ENCODE assay signal across 8 cellular contexts in the genomic region with DNA sequence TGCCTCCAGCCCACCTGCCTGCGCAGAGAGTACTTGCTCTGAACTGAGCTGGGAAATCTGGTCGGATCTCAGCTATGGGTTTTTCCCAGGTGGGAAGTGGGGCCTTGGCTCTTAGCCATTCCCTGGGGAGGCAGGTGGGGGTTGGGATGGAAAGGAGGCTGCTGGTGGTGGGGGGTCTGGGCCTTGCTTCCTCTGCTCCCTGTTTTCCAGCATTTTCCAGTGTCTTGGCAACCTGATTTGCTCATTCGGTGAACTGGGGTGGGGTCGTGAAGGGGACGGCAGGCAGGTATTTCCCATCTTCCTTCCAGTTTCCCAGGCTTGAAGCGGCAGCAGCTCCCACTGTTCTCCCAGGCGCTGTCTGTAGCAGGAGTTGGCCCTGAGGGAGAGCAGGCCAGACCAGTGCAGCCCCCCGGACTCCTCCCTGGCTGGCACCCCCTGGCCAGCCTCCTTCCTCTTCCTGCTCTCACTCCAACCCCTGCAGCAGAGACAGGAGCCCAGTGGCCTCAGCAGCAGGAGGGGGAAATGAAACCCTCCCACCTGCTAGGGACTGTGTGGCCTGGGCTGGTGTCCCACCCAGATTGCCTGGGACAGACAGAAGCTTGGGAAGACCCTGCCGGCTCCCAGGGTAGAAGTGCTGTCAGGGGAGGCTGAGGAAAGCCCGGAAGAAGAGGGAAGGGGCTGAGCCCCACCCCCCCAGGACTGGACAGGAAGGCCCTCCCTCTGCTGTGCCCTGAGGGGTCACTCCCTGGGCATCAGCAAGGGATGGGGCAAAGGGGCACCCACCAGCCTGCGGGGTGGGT. TPM values are rescaled to one million over a fixed set of nuclear protein-coding genes. Genes with fewer than 3 reads are reported as not detected.
DNase-seq lines count a peak whose midpoint lies in the region; ATAC-seq, FAIRE-seq and TF ChIP-seq lines count a peak whose summit lies in the region.

No MANE protein-coding gene starts in this region.

- no peak for ATAC-seq in activated CD8-positive, alpha-beta memory T cell treated with anti-CD3 and anti-CD28 coated beads, Interleukin-2, amount 10 ng/mL, durations not matched to agents 7 days and 5 days
- no peak for ATAC-seq in activated CD8-positive, alpha-beta T cell treated with anti-CD3 and anti-CD28 coated beads, Interleukin-2, amount 10 ng/mL, durations not matched to agents 7 days and 5 days
- ATAC-seq in HepG2 (no peak), thoracic aorta (ENCODE audit: insufficient number of reproducible peaks, low FRiP score, low read depth) (no peak), GM18870 (IDR thresholded peaks at IDR 0.05; ENCODE audit: unreplicated experiment) (no peak), GM21619 (IDR thresholded peaks at IDR 0.05; ENCODE audit: unreplicated experiment) (no peak)

- peaks cover 72% of the 10 kb centered on the region for H3K79me2 ChIP-seq in HepG2 (ENCODE audit: insufficient read depth, low read length)

- no peak overlapping the region for H2AFZ ChIP-seq in HepG2 (ENCODE audit: low read length)

- peaks cover 86% of the 10 kb centered on the region for H3K4me1 Mint-ChIP-seq in activated CD8-positive, alpha-beta memory T cell treated with anti-CD3 and anti-CD28 coated beads, Interleukin-2, amount 10 ng/mL, durations not matched to agents 7 days and 5 days
- peaks cover 85% of the 10 kb centered on the region for H3K4me1 Mint-ChIP-seq in activated CD8-positive, alpha-beta T cell treated with anti-CD3 and anti-CD28 coated beads, Interleukin-2, amount 10 ng/mL, durations not matched to agents 7 days and 5 days (ENCODE audit: low read depth)

- TF ChIP-seq EP300 in HepG2 (IDR thresholded peaks at IDR 0.05; ENCODE audit: low read depth in 2 of 2, low read length in 2 of 2) (no peak), HepG2 (CRISPR knock-in tag; IDR thresholded peaks at IDR 0.05; ENCODE audit: borderline replicate concordance) (no peak)

- H3K36me3 Mint-ChIP-seq in activated CD8-positive, alpha-beta memory T cell treated with anti-CD3 and anti-CD28 coated beads, Interleukin-2, amount 10 ng/mL, durations not matched to agents 7 days and 5 days, result peaks cover 33% of the 10 kb centered on the region
- peaks cover 50% of the 10 kb centered on the region for H3K36me3 Mint-ChIP-seq in activated CD8-positive, alpha-beta T cell treated with anti-CD3 and anti-CD28 coated beads, Interleukin-2, amount 10 ng/mL, durations not matched to agents 7 days and 5 days (ENCODE audit: low read depth)

- POLR2A ChIA-PET in activated CD8-positive, alpha-beta T cell treated with anti-CD3 and anti-CD28 coated beads, Interleukin-2, amount 10 ng/mL, durations not matched to agents 7 days and 5 days (lab: Charles Lee), result interaction anchor here (1.0 to 3.0 kb wide), 3 partner anchors 10 to 148 kb away, joined by 3 to 49 read pairs (median 3); a partner anchor contains a TSS
- POLR2A ChIA-PET in HepG2 (lab: Yijun Ruan, JAX), result interaction anchor here (0.6 to 1.5 kb wide), 6 partner anchors 9 to 19 kb away, joined by 3 to 8 read pairs (median 3); no protein-coding TSS in a partner anchor

- H3K27ac Mint-ChIP-seq in activated CD8-positive, alpha-beta memory T cell treated with anti-CD3 and anti-CD28 coated beads, Interleukin-2, amount 10 ng/mL, durations not matched to agents 7 days and 5 days, result peak overlapping the region; percentile 93
- peak overlapping the region; percentile 92 for H3K27ac Mint-ChIP-seq in activated CD8-positive, alpha-beta T cell treated with anti-CD3 and anti-CD28 coated beads, Interleukin-2, amount 10 ng/mL, durations not matched to agents 7 days and 5 days

- no peaks in the 10 kb centered on the region for H3K27me3 Mint-ChIP-seq in activated CD8-positive, alpha-beta memory T cell treated with anti-CD3 and anti-CD28 coated beads, Interleukin-2, amount 10 ng/mL, durations not matched to agents 7 days and 5 days
- no peaks in the 10 kb centered on the region for H3K27me3 Mint-ChIP-seq in activated CD8-positive, alpha-beta T cell treated with anti-CD3 and anti-CD28 coated beads, Interleukin-2, amount 10 ng/mL, durations not matched to agents 7 days and 5 days (ENCODE audit: low read depth)

- CTCF ChIA-PET in activated CD8-positive, alpha-beta memory T cell treated with anti-CD3 and anti-CD28 coated beads, Interleukin-2, amount 10 ng/mL, durations not matched to agents 7 days and 5 days (lab: Charles Lee), result interaction anchor here (0.6 to 3.4 kb wide), 7 partner anchors 8 to 63 kb away, joined by 3 to 16 read pairs (median 3); no protein-coding TSS in a partner anchor
- CTCF ChIA-PET in activated CD8-positive, alpha-beta T cell treated with anti-CD3 and anti-CD28 coated beads, Interleukin-2, amount 10 ng/mL, durations not matched to agents 7 days and 5 days (lab: Charles Lee), result interaction anchor here (1.4 to 3.7 kb wide), 7 partner anchors 9 to 64 kb away, joined by 3 to 28 read pairs (median 5); a partner anchor contains a TSS
- CTCF ChIA-PET in HepG2 (lab: Yijun Ruan, JAX; ENCODE audit: low intra/inter-chr PET ratio, low total read pairs), result no interaction called here

- in situ Hi-C loops in HepG2 (cut with HindIII; ENCODE audit: extremely low pct_ligation_motif_present, low pct_unique_long_range_greater_than_20kb), result no loop called here

- TF ChIP-seq RAD21 in HepG2 (CRISPR knock-in tag; IDR thresholded peaks at IDR 0.05), result no peak

- H3K4me1 ChIP-seq in HepG2 (ENCODE audit: insufficient read depth, low read length), result peaks cover 44% of the 10 kb centered on the region
- peaks cover 44 to 73% of the 10 kb centered on the region in 2 donors for H3K4me1 ChIP-seq in thoracic aorta (ENCODE audit: control insufficient read depth in 1 of 2, low read depth in 2 of 2)

- H3K27ac ChIP-seq in HepG2 (ENCODE audit: extremely low read length, insufficient read depth, low read length) (no peak overlapping the region), thoracic aorta (peak overlapping the region; percentile 12 to 37)

- no peak for DNase-seq in activated CD8-positive, alpha-beta memory T cell treated with anti-CD3 and anti-CD28 coated beads, Interleukin-2, amount 10 ng/mL, durations not matched to agents 7 days and 5 days
- no peak for DNase-seq in activated CD8-positive, alpha-beta memory T cell treated with anti-CD3 and anti-CD28 coated beads, Interleukin-2, amount 50 U/mL, for 4 hours
- DNase-seq in activated CD8-positive, alpha-beta T cell treated with anti-CD3 and anti-CD28 coated beads, Interleukin-2, amount 10 ng/mL, durations not matched to agents 7 days and 5 days, result no peak
- DNase-seq in HepG2 (ENCODE audit: low spot score) (no peak), thoracic aorta (ENCODE audit: low spot score) (no peak), NCI-H82 (lab: John Stamatoyannopoulos, UW) (no peak)

- H3K27me3 ChIP-seq in HepG2 (ENCODE audit: control insufficient read depth in 1 of 2, insufficient read depth in 2 of 2, low read length in 2 of 2) (no peaks in the 10 kb centered on the region), thoracic aorta (replicated peaks; ENCODE audit: insufficient read depth) (no peaks in the 10 kb centered on the region)

- H3K9ac ChIP-seq in HepG2 (ENCODE audit: insufficient read depth, low read depth, low read length), result no peak overlapping the region

- H3K36me3 ChIP-seq in HepG2 (replicated peaks in 1 of 2; ENCODE audit: control insufficient read depth in 1 of 2, insufficient read depth in 2 of 2, low read length in 2 of 2) (peaks cover 47 to 72% of the 10 kb centered on the region in 2 experiments), thoracic aorta (peaks cover 33% of the 10 kb centered on the region)

- H3K9me3 ChIP-seq in HepG2 (ENCODE audit: low read length), result no peaks in the 10 kb centered on the region
- no peaks in the 10 kb centered on the region for H3K9me3 ChIP-seq in thoracic aorta

- WGBS in HepG2 (ENCODE audit: low lambda C conversion rate), result 97% methylated on average over 8 of the region's 11 CpGs

- TF ChIP-seq POLR2A in HepG2 (IDR thresholded peaks at IDR 0.05; ENCODE audit: insufficient read depth in 1 of 2, low read depth in 2 of 2, low read length in 2 of 2), result no peak

- H4K20me1 ChIP-seq in HepG2 (ENCODE audit: insufficient read depth, low read length), result peaks cover 90% of the 10 kb centered on the region

- no peak overlapping the region for H3K4me3 ChIP-seq in HepG2 (replicated peaks in 1 of 3; ENCODE audit: insufficient read depth in 1 of 3, low read depth in 2 of 3, low read length in 3 of 3)
- H3K4me3 ChIP-seq in thoracic aorta, result no peak overlapping the region

- H3K4me3 Mint-ChIP-seq in activated CD8-positive, alpha-beta memory T cell treated with anti-CD3 and anti-CD28 coated beads, Interleukin-2, amount 10 ng/mL, durations not matched to agents 7 days and 5 days, result peak overlapping the region; percentile 54
- H3K4me3 Mint-ChIP-seq in activated CD8-positive, alpha-beta T cell treated with anti-CD3 and anti-CD28 coated beads, Interleukin-2, amount 10 ng/mL, durations not matched to agents 7 days and 5 days, result peak overlapping the region; percentile 65

- BruUV-seq in HepG2 (replicated peaks; lab: Mats Ljungman, UMichigan), result no TSS peak

- intact Hi-C loops in HepG2 (cut with micrococcal nuclease; ENCODE audit: unreplicated experiment), result no loop called here

- TF ChIP-seq CTCF in HepG2 (CRISPR knock-in tag; IDR thresholded peaks at IDR 0.05) (no peak), thoracic aorta (IDR thresholded peaks at IDR 0.05) (no peak)

- no peaks in the 10 kb centered on the region for H3K9me3 Mint-ChIP-seq in activated CD8-positive, alpha-beta memory T cell treated with anti-CD3 and anti-CD28 coated beads, Interleukin-2, amount 10 ng/mL, durations not matched to agents 7 days and 5 days (ENCODE audit: low read depth)
- H3K9me3 Mint-ChIP-seq in activated CD8-positive, alpha-beta T cell treated with anti-CD3 and anti-CD28 coated beads, Interleukin-2, amount 10 ng/mL, durations not matched to agents 7 days and 5 days (ENCODE audit: insufficient read depth), result no peaks in the 10 kb centered on the region

- FAIRE-seq in HepG2 (lab: Jason Lieb, UNC), result no peak

- H3K4me2 ChIP-seq in HepG2 (ENCODE audit: low read depth, low read length), result no peak overlapping the region

RNA-seq across cellular contexts. Expression of a gene that starts 6.6 kb away (rescaled TPM):
- 10 to 100 TPM; 58.7 to 86.9 TPM for total RNA-seq in activated CD8-positive, alpha-beta memory T cell treated with anti-CD3 and anti-CD28 coated beads, Interleukin-2, amount 10 ng/mL, durations not matched to agents 7 days and 5 days
- 10 to 100 TPM; 45.0 to 47.1 TPM for total RNA-seq in activated CD8-positive, alpha-beta T cell treated with anti-CD3 and anti-CD28 coated beads, Interleukin-2, amount 10 ng/mL, durations not matched to agents 7 days and 5 days
- total RNA-seq in HepG2 (2016; rRNA removed; fragmentation: Illumina TruSeq; extraction: Trizol) (38.9 and 39.8 TPM in 2 replicates), thoracic aorta (100 to 1,000 TPM; 154 to 192 TPM)
- 13.4 and 13.6 TPM in 2 replicates for total RNA-seq in HepG2 (2016; cell fraction: cytosol; rRNA removed; fragmentation: Illumina TruSeq; extraction: Trizol; ENCODE audit: low read depth)
- 33.2 and 39.7 TPM in 2 replicates for total RNA-seq in HepG2 (2016; cell fraction: insoluble cytoplasmic fraction; rRNA removed; fragmentation: Illumina TruSeq; extraction: Trizol)
- total RNA-seq in HepG2 (2016; cell fraction: membrane; rRNA removed; fragmentation: Illumina TruSeq; extraction: Trizol), result 49.9 and 53.6 TPM in 2 replicates
- 21.9 and 30.8 TPM in 2 replicates for total RNA-seq in HepG2 (2016; cell fraction: nucleus; rRNA removed; fragmentation: Illumina TruSeq; extraction: Trizol)
- 66.5 and 84.1 TPM in 2 replicates for polyA plus RNA-seq in HepG2 (2011; rRNA removed)
- 62.9 and 70.1 TPM in 2 replicates for polyA plus RNA-seq in HepG2 (2011; cell fraction: cytosol; rRNA removed)
- 86.9 and 92.0 TPM in 2 replicates for polyA plus RNA-seq in HepG2 (2011; cell fraction: nucleus; rRNA removed)
- polyA plus RNA-seq in HepG2 (2012), result 98.0 and 117 TPM in 2 replicates
- polyA plus RNA-seq in HepG2 (2016; cell fraction: cytosol; fragmentation: Illumina TruSeq; extraction: Trizol; ENCODE audit: low read depth), result 18.4 and 21.2 TPM in 2 replicates
- 51.6 and 70.7 TPM in 2 replicates for polyA plus RNA-seq in HepG2 (2016; cell fraction: insoluble cytoplasmic fraction; fragmentation: Illumina TruSeq; extraction: Trizol; ENCODE audit: low read depth)
- polyA plus RNA-seq in HepG2 (2016; cell fraction: membrane; fragmentation: Illumina TruSeq; extraction: Trizol; ENCODE audit: low read depth), result 57.9 and 63.0 TPM in 2 replicates
- polyA plus RNA-seq in HepG2 (2016; cell fraction: nucleus; fragmentation: Illumina TruSeq; extraction: Trizol; ENCODE audit: insufficient read depth, low read depth), result 63.9 and 73.5 TPM in 2 replicates
- 23.8 and 82.1 TPM in 2 replicates for polyA minus RNA-seq in HepG2 (2011; rRNA and poly(A)+ RNA removed; ENCODE audit: low replicate concordance)
- 41.1 and 48.2 TPM in 2 replicates for polyA minus RNA-seq in HepG2 (2011; cell fraction: cytosol; rRNA and poly(A)+ RNA removed)
- polyA minus RNA-seq in HepG2 (2011; cell fraction: nucleus; rRNA and poly(A)+ RNA removed), result 36.6 and 46.0 TPM in 2 replicates
